1 cellular context compared by ENCODE assay signal in the genomic region with DNA sequence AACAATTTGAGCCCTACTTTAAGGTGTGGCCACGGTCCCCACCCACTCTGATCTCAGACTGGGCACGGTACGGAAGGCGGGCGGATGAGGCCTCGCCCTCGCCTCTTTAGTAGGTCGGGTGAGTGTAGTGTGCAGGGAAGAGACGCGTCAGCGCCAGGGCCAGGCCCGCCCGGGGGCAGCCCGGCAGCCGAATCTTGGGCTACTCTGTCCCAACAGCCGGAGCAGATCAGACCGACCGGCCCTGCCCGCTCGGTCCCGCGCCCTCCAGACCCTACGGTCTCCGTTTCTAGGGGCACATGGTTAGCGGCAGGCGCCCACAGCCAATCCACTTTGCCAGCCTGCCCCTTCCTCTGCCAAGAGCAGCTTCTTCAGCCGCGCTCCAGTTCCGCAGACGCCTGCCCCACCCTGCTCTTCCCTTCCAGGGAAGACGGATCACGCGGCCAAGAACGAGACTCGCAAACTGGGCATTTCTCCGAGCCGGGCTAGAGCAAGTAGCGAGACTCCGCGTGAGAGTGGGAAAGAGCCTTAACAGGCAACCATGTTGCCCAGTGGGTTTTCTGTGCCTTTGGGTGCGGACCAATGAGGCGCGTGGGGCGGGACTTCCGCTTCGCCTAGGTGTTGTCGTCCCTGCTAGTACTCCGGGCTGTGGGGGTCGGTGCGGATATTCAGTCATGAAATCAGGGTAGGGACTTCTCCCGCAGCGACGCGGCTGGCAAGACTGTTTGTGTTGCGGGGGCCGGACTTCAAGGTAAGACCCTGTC.
TF ChIP-seq lines count a peak whose summit lies in the region.

A gene with protein sequence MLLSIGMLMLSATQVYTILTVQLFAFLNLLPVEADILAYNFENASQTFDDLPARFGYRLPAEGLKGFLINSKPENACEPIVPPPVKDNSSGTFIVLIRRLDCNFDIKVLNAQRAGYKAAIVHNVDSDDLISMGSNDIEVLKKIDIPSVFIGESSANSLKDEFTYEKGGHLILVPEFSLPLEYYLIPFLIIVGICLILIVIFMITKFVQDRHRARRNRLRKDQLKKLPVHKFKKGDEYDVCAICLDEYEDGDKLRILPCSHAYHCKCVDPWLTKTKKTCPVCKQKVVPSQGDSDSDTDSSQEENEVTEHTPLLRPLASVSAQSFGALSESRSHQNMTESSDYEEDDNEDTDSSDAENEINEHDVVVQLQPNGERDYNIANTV (plus strand): TSS at position 610 of the 761 bp plus-strand sequence. CDS start 32,812 bp downstream, outside the sequence.

TF ChIP-seq in A549, 52 proteins besides CTCF, POLR2A, EP300 and RAD21 (continued from another document):
- TF ChIP-seq, protein P1, sequence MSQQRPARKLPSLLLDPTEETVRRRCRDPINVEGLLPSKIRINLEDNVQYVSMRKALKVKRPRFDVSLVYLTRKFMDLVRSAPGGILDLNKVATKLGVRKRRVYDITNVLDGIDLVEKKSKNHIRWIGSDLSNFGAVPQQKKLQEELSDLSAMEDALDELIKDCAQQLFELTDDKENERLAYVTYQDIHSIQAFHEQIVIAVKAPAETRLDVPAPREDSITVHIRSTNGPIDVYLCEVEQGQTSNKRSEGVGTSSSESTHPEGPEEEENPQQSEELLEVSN (IDR thresholded peaks at IDR 0.05; ENCODE audit: borderline replicate concordance, low read depth): peak; percentile 76
- TF ChIP-seq, protein P2, sequence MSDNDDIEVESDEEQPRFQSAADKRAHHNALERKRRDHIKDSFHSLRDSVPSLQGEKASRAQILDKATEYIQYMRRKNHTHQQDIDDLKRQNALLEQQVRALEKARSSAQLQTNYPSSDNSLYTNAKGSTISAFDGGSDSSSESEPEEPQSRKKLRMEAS (IDR thresholded peaks at IDR 0.05): peak; percentile 96
- TF ChIP-seq NPAS2 (CRISPR knock-in tag; IDR thresholded peaks at IDR 0.05; ENCODE audit: borderline replicate concordance) (0 out of 2 replicates have a peak, but pooled peaks have one; percentile 7), ESRRA (IDR thresholded peaks at IDR 0.05; ENCODE audit: borderline replicate concordance, low read length) (no peak; the same call in 1 of the 2 replicates), SMC3 (IDR thresholded peaks at IDR 0.05) (no peak)
- TF ChIP-seq, protein P3, sequence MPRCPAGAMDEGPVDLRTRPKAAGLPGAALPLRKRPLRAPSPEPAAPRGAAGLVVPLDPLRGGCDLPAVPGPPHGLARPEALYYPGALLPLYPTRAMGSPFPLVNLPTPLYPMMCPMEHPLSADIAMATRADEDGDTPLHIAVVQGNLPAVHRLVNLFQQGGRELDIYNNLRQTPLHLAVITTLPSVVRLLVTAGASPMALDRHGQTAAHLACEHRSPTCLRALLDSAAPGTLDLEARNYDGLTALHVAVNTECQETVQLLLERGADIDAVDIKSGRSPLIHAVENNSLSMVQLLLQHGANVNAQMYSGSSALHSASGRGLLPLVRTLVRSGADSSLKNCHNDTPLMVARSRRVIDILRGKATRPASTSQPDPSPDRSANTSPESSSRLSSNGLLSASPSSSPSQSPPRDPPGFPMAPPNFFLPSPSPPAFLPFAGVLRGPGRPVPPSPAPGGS (IDR thresholded peaks at IDR 0.05): peak; percentile 87
- TF ChIP-seq, protein P4, sequence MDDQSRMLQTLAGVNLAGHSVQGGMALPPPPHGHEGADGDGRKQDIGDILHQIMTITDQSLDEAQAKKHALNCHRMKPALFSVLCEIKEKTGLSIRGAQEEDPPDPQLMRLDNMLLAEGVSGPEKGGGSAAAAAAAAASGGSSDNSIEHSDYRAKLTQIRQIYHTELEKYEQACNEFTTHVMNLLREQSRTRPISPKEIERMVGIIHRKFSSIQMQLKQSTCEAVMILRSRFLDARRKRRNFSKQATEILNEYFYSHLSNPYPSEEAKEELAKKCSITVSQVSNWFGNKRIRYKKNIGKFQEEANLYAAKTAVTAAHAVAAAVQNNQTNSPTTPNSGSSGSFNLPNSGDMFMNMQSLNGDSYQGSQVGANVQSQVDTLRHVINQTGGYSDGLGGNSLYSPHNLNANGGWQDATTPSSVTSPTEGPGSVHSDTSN (IDR thresholded peaks at IDR 0.05): peak; percentile 90
